Comparison of ENCODE assay signal across 1 cellular context in the genomic region with DNA sequence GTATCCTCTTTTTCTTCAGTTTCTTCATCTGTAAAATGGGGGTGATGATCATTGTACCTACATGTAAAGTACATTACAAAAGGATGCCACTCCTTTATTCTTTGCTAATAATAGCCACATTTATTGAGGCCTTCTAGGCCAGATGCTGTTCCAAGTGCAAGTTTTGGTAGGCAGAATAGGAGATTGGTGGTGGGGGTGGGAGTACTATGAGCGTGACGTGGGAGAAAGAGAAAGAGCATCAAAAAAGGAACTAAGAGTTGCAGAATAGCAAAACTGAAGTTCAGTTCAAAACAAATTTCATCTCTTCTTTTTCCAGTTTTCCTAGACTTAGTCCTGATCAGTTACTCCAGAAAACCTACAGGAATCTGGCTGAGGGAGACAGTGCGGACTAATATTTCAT.
TF ChIP-seq lines count a peak whose summit lies in the region.

No MANE protein-coding gene starts in this region.

TF ChIP-seq in IMR-90, 13 proteins besides CTCF, POLR2A, EP300 and RAD21:
- TF ChIP-seq RFX5 (IDR thresholded peaks at IDR 0.05; ENCODE audit: low read depth, low read length) (no peak), FOS (IDR thresholded peaks at IDR 0.05; ENCODE audit: low read depth, low read length) (no peak), RCOR1 (IDR thresholded peaks at IDR 0.05; ENCODE audit: insufficient replicate concordance, low read length) (no peak), MAFK (IDR thresholded peaks at IDR 0.05; ENCODE audit: low read depth, low read length) (no peak), CEBPB (IDR thresholded peaks at IDR 0.05; ENCODE audit: low read depth, low read length) (no peak), MXI1 (IDR thresholded peaks at IDR 0.05; ENCODE audit: borderline replicate concordance, low read depth, low read length) (no peak), BHLHE40 (IDR thresholded peaks at IDR 0.05; ENCODE audit: low read depth, low read length) (no peak), SMC3 (IDR thresholded peaks at IDR 0.05; ENCODE audit: low read depth, low read length) (no peak), NFE2L2 (IDR thresholded peaks at IDR 0.05; ENCODE audit: low read depth, low read length) (no peak), MAZ (IDR thresholded peaks at IDR 0.05; ENCODE audit: borderline replicate concordance, low read depth, low read length) (no peak), CHD1 (IDR thresholded peaks at IDR 0.05; ENCODE audit: low read depth, low read length) (no peak)
- TF ChIP-seq, protein P1, sequence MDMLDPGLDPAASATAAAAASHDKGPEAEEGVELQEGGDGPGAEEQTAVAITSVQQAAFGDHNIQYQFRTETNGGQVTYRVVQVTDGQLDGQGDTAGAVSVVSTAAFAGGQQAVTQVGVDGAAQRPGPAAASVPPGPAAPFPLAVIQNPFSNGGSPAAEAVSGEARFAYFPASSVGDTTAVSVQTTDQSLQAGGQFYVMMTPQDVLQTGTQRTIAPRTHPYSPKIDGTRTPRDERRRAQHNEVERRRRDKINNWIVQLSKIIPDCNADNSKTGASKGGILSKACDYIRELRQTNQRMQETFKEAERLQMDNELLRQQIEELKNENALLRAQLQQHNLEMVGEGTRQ (IDR thresholded peaks at IDR 0.05; ENCODE audit: low read depth, low read length): no peak
- TF ChIP-seq, protein P2, sequence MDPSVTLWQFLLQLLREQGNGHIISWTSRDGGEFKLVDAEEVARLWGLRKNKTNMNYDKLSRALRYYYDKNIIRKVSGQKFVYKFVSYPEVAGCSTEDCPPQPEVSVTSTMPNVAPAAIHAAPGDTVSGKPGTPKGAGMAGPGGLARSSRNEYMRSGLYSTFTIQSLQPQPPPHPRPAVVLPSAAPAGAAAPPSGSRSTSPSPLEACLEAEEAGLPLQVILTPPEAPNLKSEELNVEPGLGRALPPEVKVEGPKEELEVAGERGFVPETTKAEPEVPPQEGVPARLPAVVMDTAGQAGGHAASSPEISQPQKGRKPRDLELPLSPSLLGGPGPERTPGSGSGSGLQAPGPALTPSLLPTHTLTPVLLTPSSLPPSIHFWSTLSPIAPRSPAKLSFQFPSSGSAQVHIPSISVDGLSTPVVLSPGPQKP (IDR thresholded peaks at IDR 0.05; ENCODE audit: borderline replicate concordance, low read depth, low read length): no peak
TF ChIP-seq in IMR-90: peak in this region for 0.
